Comparison of ENCODE assay signal across 13 cellular contexts in genomic region chr5:71482132-71482531, GRCh38. TPM values are rescaled to one million over a fixed set of nuclear protein-coding genes. Genes with fewer than 3 reads are reported as not detected.
DNase-seq lines count a peak whose midpoint lies in the region; ATAC-seq, FAIRE-seq and TF ChIP-seq lines count a peak whose summit lies in the region.
"Had no signal": no experiment of that assay in that cellular context is flagged by ENCODE, and none has a peak within 500 bp of the region (broad histone marks: within the 10 kb centered on the region; RNA-seq: fewer than 3 reads in every experiment).

No MANE protein-coding gene starts in this region.

- intact Hi-C loops in ovary (cut with DNase I) (no loop called here), dorsolateral prefrontal cortex (cut with DNase I) (no loop called here)

- TF ChIP-seq CTCF in ovary (IDR thresholded peaks at IDR 0.05) (no peak), dorsolateral prefrontal cortex (IDR thresholded peaks at IDR 0.05 in 54 of 56, conservative IDR thresholded peaks at IDR 0.05 in 2 of 56; ENCODE audit: low read depth in 1 of 56, partially characterized antibody in 56 of 56) (no peak)

- no peaks in the 10 kb centered on the region for H3K27me3 Mint-ChIP-seq in central memory CD8-positive, alpha-beta T cell
- H3K27me3 Mint-ChIP-seq in activated CD8-positive, alpha-beta memory T cell treated with anti-CD3 and anti-CD28 coated beads, Interleukin-2, amount 10 ng/mL, durations not matched to agents 7 days and 5 days: no peaks in the 10 kb centered on the region
- H3K27me3 Mint-ChIP-seq: activated naive CD4-positive, alpha-beta T cell treated with anti-CD3 and anti-CD28 coated beads, Interleukin-2, amount 50 U/mL, for 24 hours; natural killer cell treated with Interleukin-12 subunit alpha and Interleukin-12 subunit beta and Interleukin-15 and Interleukin-18, amount 100 ng/mL, for 72 hours had no signal

- peaks cover 54% of the 10 kb centered on the region for H3K36me3 ChIP-seq in GM23248 (ENCODE audit: low read depth)
- H3K36me3 ChIP-seq in ovary: no peaks in the 10 kb centered on the region

- H2AFZ ChIP-seq in GM23248: no peak overlapping the region

- H3K27me3 ChIP-seq in GM23248 (replicated peaks; ENCODE audit: insufficient read depth) (no peaks in the 10 kb centered on the region), ovary (no peaks in the 10 kb centered on the region), dorsolateral prefrontal cortex (no peaks in the 10 kb centered on the region)

- H4K20me1 ChIP-seq in GM23248 (ENCODE audit: insufficient read depth): 0 out of 2 replicates have a peak, but pooled peaks cover 4% of the 10 kb centered on the region

- H3K4me2 ChIP-seq in GM23248 (ENCODE audit: unreplicated experiment): no peak overlapping the region

- H3K4me3 Mint-ChIP-seq in central memory CD8-positive, alpha-beta T cell: no peak overlapping the region
- no peak overlapping the region for H3K4me3 Mint-ChIP-seq in activated CD8-positive, alpha-beta memory T cell treated with anti-CD3 and anti-CD28 coated beads, Interleukin-2, amount 10 ng/mL, durations not matched to agents 7 days and 5 days
- H3K4me3 Mint-ChIP-seq: activated naive CD4-positive, alpha-beta T cell treated with anti-CD3 and anti-CD28 coated beads, Interleukin-2, amount 50 U/mL, for 24 hours; natural killer cell treated with Interleukin-12 subunit alpha and Interleukin-12 subunit beta and Interleukin-15 and Interleukin-18, amount 100 ng/mL, for 72 hours had no signal

- peaks cover 28% of the 10 kb centered on the region for H3K4me1 Mint-ChIP-seq in central memory CD8-positive, alpha-beta T cell
- no peaks in the 10 kb centered on the region for H3K4me1 Mint-ChIP-seq in activated CD8-positive, alpha-beta memory T cell treated with anti-CD3 and anti-CD28 coated beads, Interleukin-2, amount 10 ng/mL, durations not matched to agents 7 days and 5 days

- H3K4me1 ChIP-seq in GM23248 (ENCODE audit: insufficient read depth) (peaks cover 26% of the 10 kb centered on the region), ovary (ENCODE audit: insufficient read depth) (peaks cover 5% of the 10 kb centered on the region)

- H3K36me3 Mint-ChIP-seq in central memory CD8-positive, alpha-beta T cell (ENCODE audit: insufficient read depth): peaks cover 47% of the 10 kb centered on the region
- H3K36me3 Mint-ChIP-seq in activated CD8-positive, alpha-beta memory T cell treated with anti-CD3 and anti-CD28 coated beads, Interleukin-2, amount 10 ng/mL, durations not matched to agents 7 days and 5 days: peaks cover 44% of the 10 kb centered on the region

- H3K27ac ChIP-seq in GM23248: no peak overlapping the region
- H3K27ac ChIP-seq in ovary: no peak overlapping the region
- peak overlapping the region in 1 of 59 donors; percentile 24 for H3K27ac ChIP-seq in dorsolateral prefrontal cortex

- H3K79me2 ChIP-seq in GM23248 (ENCODE audit: insufficient read depth): peaks cover 31% of the 10 kb centered on the region

- WGBS in GM23248 (ENCODE audit: low coverage in 1 of 2, low lambda C conversion rate in 2 of 2, missing lambda C conversion rate in 2 of 2), 2 experiments: 43 to 48% methylated on average over 2 of the region's 2 CpGs
- WGBS in ovary, 3 donors: 3 to 11% (median 5%) methylated on average over 2 of the region's 2 CpGs

- CTCF ChIA-PET in activated CD8-positive, alpha-beta memory T cell treated with anti-CD3 and anti-CD28 coated beads, Interleukin-2, amount 10 ng/mL, durations not matched to agents 7 days and 5 days (lab: Charles Lee): no interaction called here

- no peak overlapping the region for H3K9ac ChIP-seq in GM23248

- peak overlapping the region; percentile 75 for H3K27ac Mint-ChIP-seq in central memory CD8-positive, alpha-beta T cell (ENCODE audit: low read depth)
- H3K27ac Mint-ChIP-seq in activated CD8-positive, alpha-beta memory T cell treated with anti-CD3 and anti-CD28 coated beads, Interleukin-2, amount 10 ng/mL, durations not matched to agents 7 days and 5 days: no peak overlapping the region
- H3K27ac Mint-ChIP-seq: activated naive CD4-positive, alpha-beta T cell treated with anti-CD3 and anti-CD28 coated beads, Interleukin-2, amount 50 U/mL, for 24 hours; natural killer cell treated with Interleukin-12 subunit alpha and Interleukin-12 subunit beta and Interleukin-15 and Interleukin-18, amount 100 ng/mL, for 72 hours had no signal

- H3K9me2 ChIP-seq in GM23248 (ENCODE audit: insufficient read depth): no peaks in the 10 kb centered on the region; the same call in 1 of the 2 replicates

- H3F3A ChIP-seq in GM23248 (ENCODE audit: insufficient read depth): peaks cover 24% of the 10 kb centered on the region

- TF ChIP-seq EP300 in ovary (IDR thresholded peaks at IDR 0.05): no peak

- H3K9me3 Mint-ChIP-seq in central memory CD8-positive, alpha-beta T cell: no peaks in the 10 kb centered on the region
- H3K9me3 Mint-ChIP-seq in activated CD8-positive, alpha-beta memory T cell treated with anti-CD3 and anti-CD28 coated beads, Interleukin-2, amount 10 ng/mL, durations not matched to agents 7 days and 5 days (ENCODE audit: low read depth): no peaks in the 10 kb centered on the region
- H3K9me3 Mint-ChIP-seq: activated naive CD4-positive, alpha-beta T cell treated with anti-CD3 and anti-CD28 coated beads, Interleukin-2, amount 50 U/mL, for 24 hours; natural killer cell treated with Interleukin-12 subunit alpha and Interleukin-12 subunit beta and Interleukin-15 and Interleukin-18, amount 100 ng/mL, for 72 hours had no signal

- H3K4me3 ChIP-seq in GM23248 (no peak overlapping the region), ovary (no peak overlapping the region), dorsolateral prefrontal cortex (no peak overlapping the region)

- no peak for TF ChIP-seq POLR2A in ovary (IDR thresholded peaks at IDR 0.05)

- FAIRE-seq in GM19239 (lab: Jason Lieb, UNC): no peak

- in situ Hi-C loops in GM23248 (cut with MboI): no loop called here

- ATAC-seq in central memory CD8-positive, alpha-beta T cell (replicated peaks; ENCODE audit: extremely low read depth, poor library complexity, severe bottlenecking): no peak
- ATAC-seq in activated CD8-positive, alpha-beta memory T cell treated with anti-CD3 and anti-CD28 coated beads, Interleukin-2, amount 10 ng/mL, durations not matched to agents 7 days and 5 days: no peak
- ATAC-seq: natural killer cell treated with Interleukin-12 subunit alpha and Interleukin-12 subunit beta and Interleukin-15 and Interleukin-18, amount 100 ng/mL, for 72 hours; Panc1 had no signal

- H3K9me3 ChIP-seq in GM23248 (ENCODE audit: low read depth) (no peaks in the 10 kb centered on the region), ovary (no peaks in the 10 kb centered on the region)

- DNase-seq in GM23248: peak; percentile 17
- DNase-seq in NCI-H2171 (lab: John Stamatoyannopoulos, UW): peak; percentile 6
- DNase-seq in central memory CD8-positive, alpha-beta T cell (ENCODE audit: low spot score in 2 of 2): no peak
- DNase-seq in ovary: peak in 3 of 5 donors; percentile 30 to 42 (median 33)
- DNase-seq in activated CD8-positive, alpha-beta memory T cell treated with anti-CD3 and anti-CD28 coated beads, Interleukin-2, amount 10 ng/mL, durations not matched to agents 7 days and 5 days: no peak
- no peak for DNase-seq in GM19239 (ENCODE audit: insufficient read length, low spot score)
- DNase-seq in hepatic stellate cell (ENCODE audit: low spot score): no peak
- DNase-seq in dorsolateral prefrontal cortex: no peak
- DNase-seq: activated CD4-positive, alpha-beta T cell treated with anti-CD3 and anti-CD28 coated beads for 1 hour; GDM1 had no signal

RNA-seq across cellular contexts. Expression of gene BDP1, which starts 26.7 kb away (rescaled TPM):
- total RNA-seq in GM23248 (2014; rRNA removed; shearing (Covaris generic)): 14.5 and 18.0 TPM in 2 replicates
- polyA plus RNA-seq in GM23248 (2016; fragmentation: Nextera tagmentation; extraction: Ambion mirVana) (11.1 and 14.3 TPM in 2 replicates), ovary (10 to 100 TPM in 1 of 2 donors, 1 to 10 TPM in 1; 8.6 to 12.9 TPM)
- total RNA-seq in ovary (10 to 100 TPM; 22.1 to 41.6 (median 25.1) TPM), dorsolateral prefrontal cortex (10 to 100 TPM; 34.9 to 54.4 (median 43.9) TPM)
- total RNA-seq in activated CD8-positive, alpha-beta memory T cell treated with anti-CD3 and anti-CD28 coated beads, Interleukin-2, amount 10 ng/mL, durations not matched to agents 7 days and 5 days: 10 to 100 TPM; 36.0 to 37.9 TPM

Comparison
In these comparisons a context has a peak if more than half of its experiments do, and no peak if none do; other contexts are left out.
1. DNase-seq: peak in GM23248 (single experiment), NCI-H2171 (single experiment) and ovary (3 of 5); none in central memory CD8-positive, alpha-beta T cell (0 of 2), activated CD8-positive, alpha-beta memory T cell treated with anti-CD3 and anti-CD28 coated beads, Interleukin-2, amount 10 ng/mL, durations not matched to agents 7 days and 5 days (single experiment), GM19239 (single experiment), hepatic stellate cell (single experiment) and dorsolateral prefrontal cortex (0 of 10).